In the genomic region with DNA sequence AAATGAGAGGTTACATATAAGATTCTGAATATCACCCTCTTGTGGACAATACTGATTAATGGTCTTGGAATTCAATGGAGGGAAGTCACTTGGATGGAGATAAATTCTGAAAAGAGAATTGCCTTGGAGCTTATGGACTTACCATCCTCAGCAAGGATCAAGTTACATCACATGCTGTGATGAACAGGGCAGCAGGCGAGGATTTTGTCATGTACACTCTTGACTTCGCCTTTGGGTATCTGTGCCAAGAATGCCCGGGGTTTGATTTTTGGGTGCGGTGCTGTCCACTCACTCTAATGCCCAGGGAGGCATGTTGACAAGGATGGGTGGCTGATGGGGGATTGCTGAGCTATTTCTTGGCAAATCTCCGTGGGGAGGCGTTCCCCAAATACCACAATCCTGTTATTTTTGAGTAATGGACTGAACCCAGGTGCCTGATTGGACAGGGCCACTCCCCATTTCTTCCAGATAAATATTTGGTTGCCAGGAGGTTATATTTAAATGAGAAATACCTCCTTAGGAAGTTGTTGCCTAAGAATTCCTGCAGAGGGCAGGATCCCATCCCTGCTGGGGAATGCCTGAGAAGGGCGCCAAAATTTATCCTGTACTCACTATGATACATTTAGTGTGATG, we compare ENCODE assay signal across 10 cellular contexts.
DNase-seq lines count a peak whose midpoint lies in the region; ATAC-seq and TF ChIP-seq lines count a peak whose summit lies in the region.
"Had no signal": no experiment of that assay in that cellular context is flagged by ENCODE, and none has a peak within 500 bp of the region (broad histone marks: within the 10 kb centered on the region; RNA-seq: fewer than 3 reads in every experiment).

No MANE protein-coding gene starts in this region.

- POLR2A ChIA-PET in AG04450 (lab: Yijun Ruan, JAX), result no interaction called here

- CTCF ChIA-PET in AG04450 (lab: Charles Lee), result interaction anchor here (0.8 to 6.7 kb wide), 5 partner anchors 9 to 691 kb away, joined by 3 to 126 read pairs (median 5); no protein-coding TSS in a partner anchor

- no peak overlapping the region for H3K27ac ChIP-seq in AG04450 (ENCODE audit: low read depth, low read length)

- no peak for ATAC-seq in HG03139 (IDR thresholded peaks at IDR 0.05; ENCODE audit: unreplicated experiment)
- ATAC-seq: activated T-cell treated with anti-CD3 and anti-CD28 coated beads, Interleukin-2, amount 50 U/mL, for 72 hours; natural killer cell had no signal

- H3K9me3 ChIP-seq in AG04450 (ENCODE audit: control insufficient read depth, insufficient read depth, low read length), result no peaks in the 10 kb centered on the region

- no peaks in the 10 kb centered on the region for H3K27me3 ChIP-seq in AG04450 (ENCODE audit: control insufficient read depth, insufficient read depth, low read length)

- TF ChIP-seq CTCF in AG04450 (IDR thresholded peaks at IDR 0.05; ENCODE audit: low read depth, low read length), result peak; percentile 33

- DNase-seq in AG04450 (ENCODE audit: low read depth, low spot score) (no peak), H4 (ENCODE audit: low spot score) (peak; percentile 65), SK-MEL-5 (ENCODE audit: low read depth, low spot score) (peak; percentile 49), iPS-NIHi11 (ENCODE audit: low spot score) (peak; percentile 52), GM19238 (ENCODE audit: insufficient read length, low spot score) (no peak), NK-92 (lab: John Stamatoyannopoulos, UW; ENCODE audit: unreplicated experiment) (no peak)
- DNase-seq in activated CD8-positive, alpha-beta memory T cell treated with anti-CD3 and anti-CD28 coated beads for 24 hours, result no peak
- DNase-seq: activated T-cell treated with anti-CD3 and anti-CD28 coated beads, Interleukin-2, amount 50 U/mL, for 72 hours; natural killer cell had no signal

- no peak overlapping the region for H3K4me3 ChIP-seq in AG04450 (ENCODE audit: low read depth, low read length)

- in situ Hi-C loops in SK-MEL-5 (cut with HindIII; ENCODE audit: low pct_unique_long_range_greater_than_20kb, low sequenced_read_pairs), result no loop called here

Comparison
In these comparisons a context has a peak if more than half of its experiments do, and no peak if none do; other contexts are left out.
1. DNase-seq: peak in H4 (single experiment), SK-MEL-5 (single experiment) and iPS-NIHi11 (single experiment); none in AG04450 (single experiment), activated CD8-positive, alpha-beta memory T cell treated with anti-CD3 and anti-CD28 coated beads for 24 hours (single experiment), GM19238 (single experiment) and NK-92 (single experiment).